Comparison of ENCODE assay signal across 22 cellular contexts in genomic region chr5:72005676-72006075, GRCh38.
DNase-seq lines count a peak whose midpoint lies in the region; ATAC-seq and TF ChIP-seq lines count a peak whose summit lies in the region.
"Had no signal": no experiment of that assay in that cellular context is flagged by ENCODE, and none has a peak within 500 bp of the region (broad histone marks: within the 10 kb centered on the region; RNA-seq: fewer than 3 reads in every experiment).

No MANE protein-coding gene starts in this region.

- ATAC-seq in stimulated activated memory B cell treated with anti-CD40 and anti-IgM and Interleukin-4, amounts not matched to agents 10 μg/mL and 1 μg/mL and 100 μg/mL, for 72 hours, result no peak
- ATAC-seq: activated naive CD4-positive, alpha-beta T cell treated with anti-CD3 and anti-CD28 coated beads, Interleukin-2, amount 50 U/mL, for 72 hours; heart right ventricle; left lobe of liver had no signal

- DNase-seq in mammary epithelial cell, result no peak
- no peak for DNase-seq in breast epithelium (ENCODE audit: low spot score in 2 of 2)
- peak; percentile 7 for DNase-seq in NCI-H2081 treated with DMSO at 0.1 percent for 48 hours (lab: John Stamatoyannopoulos, UW)
- peak; percentile 46 for DNase-seq in foreskin melanocyte
- no peak for DNase-seq in activated gamma-delta T cell (lab: John Stamatoyannopoulos, UW)
- no peak for DNase-seq in ureter (ENCODE audit: low spot score)
- DNase-seq in NCI-H1105 treated with DMSO at 0.1 percent for 48 hours (lab: John Stamatoyannopoulos, UW), result no peak
- DNase-seq: activated CD4-positive, alpha-beta T cell treated with anti-CD3 and anti-CD28 coated beads for 48 hours; CD4-positive, CD25-positive, alpha-beta regulatory T cell; heart right ventricle; NCI-H2171 treated with DMSO at 0.1 percent for 48 hours; PC-9; SHP77 treated with DMSO at 0.1 percent for 48 hours; substantia nigra; T-helper 1 cell had no signal

- TF ChIP-seq CTCF in mammary epithelial cell (conservative IDR thresholded peaks at IDR 0.05 in 1 of 2, IDR thresholded peaks at IDR 0.05 in 1 of 2; ENCODE audit: extremely low read depth in 1 of 2, insufficient read depth in 1 of 2, low read depth in 1 of 2, low read length in 2 of 2) (no peak), breast epithelium (IDR thresholded peaks at IDR 0.05) (no peak)

- H3K4me2 ChIP-seq in mammary epithelial cell (ENCODE audit: insufficient read depth, low read depth, low read length), result no peak overlapping the region
- H3K4me2 ChIP-seq: PC-9 had no signal

- H3K9me3 ChIP-seq in mammary epithelial cell (replicated peaks; ENCODE audit: insufficient read depth, low read length), result no peaks in the 10 kb centered on the region
- no peaks in the 10 kb centered on the region for H3K9me3 ChIP-seq in breast epithelium
- H3K9me3 ChIP-seq: ascending aorta, heart right ventricle, prostate gland had no signal

- no peak for TF ChIP-seq POLR2A in breast epithelium (IDR thresholded peaks at IDR 0.05)

- BruUV-seq in mammary epithelial cell (replicated peaks; lab: Mats Ljungman, UMichigan), result no TSS peak

- H4K20me1 ChIP-seq in mammary epithelial cell (ENCODE audit: insufficient read depth, low read length), result no peaks in the 10 kb centered on the region

- no peaks in the 10 kb centered on the region for H3K9me3 Mint-ChIP-seq in stimulated activated memory B cell treated with anti-CD40 and anti-IgM and Interleukin-4, amounts not matched to agents 10 μg/mL and 1 μg/mL and 100 μg/mL, for 72 hours
- H3K9me3 Mint-ChIP-seq: activated naive CD4-positive, alpha-beta T cell treated with anti-CD3 and anti-CD28 coated beads, Interleukin-2, amount 50 U/mL, for 72 hours; central memory CD8-positive, alpha-beta T cell; nephron had no signal

- no peak overlapping the region for H3K9ac ChIP-seq in mammary epithelial cell (ENCODE audit: insufficient read depth, low read length)

- H3K27ac Mint-ChIP-seq in stimulated activated memory B cell treated with anti-CD40 and anti-IgM and Interleukin-4, amounts not matched to agents 10 μg/mL and 1 μg/mL and 100 μg/mL, for 72 hours, result no peak overlapping the region
- H3K27ac Mint-ChIP-seq: activated naive CD4-positive, alpha-beta T cell treated with anti-CD3 and anti-CD28 coated beads, Interleukin-2, amount 50 U/mL, for 72 hours; CD4-positive, CD25-positive, alpha-beta regulatory T cell; nephron had no signal

- no peaks in the 10 kb centered on the region for H3K4me1 Mint-ChIP-seq in stimulated activated memory B cell treated with anti-CD40 and anti-IgM and Interleukin-4, amounts not matched to agents 10 μg/mL and 1 μg/mL and 100 μg/mL, for 72 hours
- H3K4me1 Mint-ChIP-seq: CD4-positive, CD25-positive, alpha-beta regulatory T cell; central memory CD8-positive, alpha-beta T cell; nephron had no signal

- no peaks in the 10 kb centered on the region for H3K36me3 Mint-ChIP-seq in stimulated activated memory B cell treated with anti-CD40 and anti-IgM and Interleukin-4, amounts not matched to agents 10 μg/mL and 1 μg/mL and 100 μg/mL, for 72 hours
- H3K36me3 Mint-ChIP-seq: activated naive CD4-positive, alpha-beta T cell treated with anti-CD3 and anti-CD28 coated beads, Interleukin-2, amount 50 U/mL, for 72 hours; CD4-positive, CD25-positive, alpha-beta regulatory T cell had no signal

- H3K27me3 Mint-ChIP-seq in stimulated activated memory B cell treated with anti-CD40 and anti-IgM and Interleukin-4, amounts not matched to agents 10 μg/mL and 1 μg/mL and 100 μg/mL, for 72 hours, result peaks cover 8% of the 10 kb centered on the region

- CTCF ChIA-PET in mammary epithelial cell (lab: Charles Lee; ENCODE audit: low non-redundant PET), result no interaction called here

- intact Hi-C loops in mammary epithelial cell (cut with micrococcal nuclease), result no loop called here
- intact Hi-C loops in breast epithelium (cut with DNase I; ENCODE audit: low total_unique reads), result no loop called here

- no peak overlapping the region for H3K4me3 Mint-ChIP-seq in stimulated activated memory B cell treated with anti-CD40 and anti-IgM and Interleukin-4, amounts not matched to agents 10 μg/mL and 1 μg/mL and 100 μg/mL, for 72 hours
- H3K4me3 Mint-ChIP-seq: CD4-positive, CD25-positive, alpha-beta regulatory T cell; central memory CD8-positive, alpha-beta T cell; nephron had no signal

- in situ Hi-C loops in mammary epithelial cell (cut with MboI; ENCODE audit: low sequenced_read_pairs in 2 of 2), result no loop called here

- H3K4me3 ChIP-seq in mammary epithelial cell (replicated peaks in 1 of 3; ENCODE audit: insufficient read depth in 1 of 3, low read depth in 2 of 3, low read length in 3 of 3) (no peak overlapping the region), breast epithelium (no peak overlapping the region)
- H3K4me3 ChIP-seq: ascending aorta, heart right ventricle, PC-9, prostate gland had no signal

- dilution Hi-C loops in mammary epithelial cell (cut with HindIII; ENCODE audit: low sequenced_read_pairs), result loop anchor here (5.0 to 25.0 kb wide), 2 partner anchors 33 to 218 kb away; no protein-coding TSS in a partner anchor

- H3K79me2 ChIP-seq in mammary epithelial cell (ENCODE audit: insufficient read depth, low read length), result no peaks in the 10 kb centered on the region

- H3K27me3 ChIP-seq in mammary epithelial cell (ENCODE audit: insufficient read depth, low read length), result no peaks in the 10 kb centered on the region
- H3K27me3 ChIP-seq in breast epithelium, result no peaks in the 10 kb centered on the region
- H3K27me3 ChIP-seq: ascending aorta, heart right ventricle had no signal

- H3K27ac ChIP-seq in mammary epithelial cell (ENCODE audit: insufficient read depth, low read depth, low read length) (no peak overlapping the region), breast epithelium (no peak overlapping the region)
- H3K27ac ChIP-seq: ascending aorta, heart right ventricle, PC-9, prostate gland had no signal

- peak overlapping the region; percentile 4 for H2AFZ ChIP-seq in mammary epithelial cell (ENCODE audit: low read depth, low read length)
- H2AFZ ChIP-seq: PC-9 had no signal

- no peaks in the 10 kb centered on the region for H3K36me3 ChIP-seq in mammary epithelial cell (ENCODE audit: insufficient read depth, low read length)
- no peaks in the 10 kb centered on the region for H3K36me3 ChIP-seq in breast epithelium
- H3K36me3 ChIP-seq: ascending aorta, heart right ventricle, prostate gland had no signal

- H3K4me1 ChIP-seq in mammary epithelial cell (ENCODE audit: insufficient read depth, low read length) (no peaks in the 10 kb centered on the region), breast epithelium (no peaks in the 10 kb centered on the region)
- H3K4me1 ChIP-seq: ascending aorta, heart right ventricle, prostate gland had no signal

Comparison
In these comparisons a context has a peak if more than half of its experiments do, and no peak if none do; other contexts are left out.
1. DNase-seq: peak in NCI-H2081 treated with DMSO at 0.1 percent for 48 hours (single experiment) and foreskin melanocyte (single experiment); none in mammary epithelial cell (single experiment), breast epithelium (0 of 2), activated gamma-delta T cell (single experiment), ureter (single experiment) and NCI-H1105 treated with DMSO at 0.1 percent for 48 hours (single experiment).